1 cellular context compared by ENCODE assay signal in genomic region chr17:81035389-81036127, GRCh38.
TF ChIP-seq lines count a peak whose summit lies in the region.

No MANE protein-coding gene starts in this region.

TF ChIP-seq in GM23338, 12 proteins besides CTCF, POLR2A, EP300 and RAD21 (continued from another document):
- no peak for TF ChIP-seq ZNF462 (CRISPR knock-in tag; IDR thresholded peaks at IDR 0.05)
- no peak for TF ChIP-seq NANOG (IDR thresholded peaks at IDR 0.05; ENCODE audit: borderline replicate concordance)
- TF ChIP-seq EZH2phosphoT487 (IDR thresholded peaks at IDR 0.05; ENCODE audit: unreplicated experiment): no peak
- TF ChIP-seq ZNF331 (CRISPR knock-in tag; IDR thresholded peaks at IDR 0.05; ENCODE audit: low read depth): no peak
